In the genomic region with DNA sequence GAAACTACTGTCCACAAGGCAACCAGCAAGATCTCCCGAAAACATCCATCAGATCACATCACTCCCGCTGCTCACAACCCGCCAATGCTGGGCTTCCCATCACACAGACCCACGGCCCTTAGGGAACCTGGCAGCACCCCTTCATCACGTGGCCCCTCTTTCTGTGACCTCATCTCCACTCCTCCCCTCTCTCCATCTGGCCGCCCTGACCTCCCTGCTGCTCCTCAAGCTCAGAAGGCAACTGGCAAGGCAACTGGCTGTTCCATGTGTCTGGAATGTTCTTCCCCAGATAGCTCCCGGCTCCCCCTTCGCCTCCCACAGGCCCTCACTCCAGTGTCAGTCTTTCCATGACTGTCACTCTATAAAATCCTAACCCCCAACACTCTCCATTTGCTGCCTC, we compare ENCODE assay signal across 22 cellular contexts.
"Had no signal": no experiment of that assay in that cellular context is flagged by ENCODE, and none has a peak within 500 bp of the region (broad histone marks: within the 10 kb centered on the region; RNA-seq: fewer than 3 reads in every experiment).

No MANE protein-coding gene starts in this region.

- H3K27ac Mint-ChIP-seq: IgD-negative memory B cell had no signal

- H3K36me3 ChIP-seq: SJSA1 had no signal

- H3K36me3 Mint-ChIP-seq: IgD-negative memory B cell had no signal

- DNase-seq: MM.1S, NCI-H1092 treated with DMSO at 0.1 percent for 48 hours, NCI-H1436, NCI-H187, NCI-H2029, NCI-H2081 treated with DMSO at 0.1 percent for 48 hours, NCI-H2171, NCI-H226, NCI-H446, NCI-H510A, NCI-H524 treated with DMSO at 0.1 percent for 48 hours, NCI-H69, NCI-H774, Right ventricle myocardium superior, RPMI8226, SIG-M5 had no signal

- H3K4me3 ChIP-seq: K562, SJSA1, SK-N-MC had no signal

- ATAC-seq: K562 had no signal

- H3K9me3 ChIP-seq: SJSA1 had no signal

- H3K4me2 ChIP-seq: KMS-11 had no signal

- H3K4me1 ChIP-seq: SJSA1 had no signal

- H3K9ac ChIP-seq: KMS-11 had no signal

- H3K27ac ChIP-seq: HL-60, KMS-11, SJSA1, SK-N-MC had no signal

- H3K4me1 Mint-ChIP-seq: IgD-negative memory B cell had no signal
